In the genomic region with DNA sequence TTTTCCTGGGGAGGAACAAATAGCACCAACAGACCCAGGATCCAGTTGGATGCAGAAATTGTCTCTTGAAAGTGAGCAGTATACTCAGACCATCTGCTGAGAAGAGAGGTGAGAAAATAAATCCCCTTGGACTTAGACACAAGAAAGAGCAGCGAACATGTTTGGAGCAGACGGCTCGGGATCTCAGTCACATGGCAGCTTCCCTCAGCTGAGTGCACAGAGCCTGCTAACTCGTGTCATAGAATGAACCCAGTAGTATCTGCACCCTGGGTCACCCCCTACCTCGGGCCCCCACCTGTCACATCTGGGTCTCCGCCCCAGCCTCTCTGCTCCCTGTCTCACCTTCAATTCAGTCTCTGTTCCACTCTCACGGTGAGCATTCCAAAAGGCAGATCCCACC, we compare ENCODE assay signal across 16 cellular contexts.
DNase-seq lines count a peak whose midpoint lies in the region; ATAC-seq and TF ChIP-seq lines count a peak whose summit lies in the region.
"Had no signal": no experiment of that assay in that cellular context is flagged by ENCODE, and none has a peak within 500 bp of the region (broad histone marks: within the 10 kb centered on the region; RNA-seq: fewer than 3 reads in every experiment).

No MANE protein-coding gene starts in this region.

- no peak for TF ChIP-seq POLR2A in vagina (IDR thresholded peaks at IDR 0.05)

- H3K4me1 ChIP-seq in vagina = no peaks in the 10 kb centered on the region
- H3K4me1 ChIP-seq: HAP-1 had no signal

- DNase-seq in NCI-H524 treated with DMSO at 0.1 percent for 48 hours (lab: John Stamatoyannopoulos, UW) (peak; percentile 32), NCI-H82 treated with DMSO at 0.1 percent for 48 hours (lab: John Stamatoyannopoulos, UW; ENCODE audit: unreplicated experiment) (peak; percentile 8), inferior parietal cortex (ENCODE audit: extremely low spot score) (peak; percentile 34), superior temporal gyrus (ENCODE audit: extremely low spot score) (peak; percentile 19), vagina (ENCODE audit: extremely low spot score in 2 of 2) (no peak)
- DNase-seq in activated CD4-positive, CD25-positive, alpha-beta regulatory T cell treated with anti-CD3 and anti-CD28 coated beads, Interleukin-2, amount 50 U/mL, for 72 hours = no peak
- DNase-seq: C1 segment of cervical spinal cord; Calu3; CD4-positive, alpha-beta memory T cell; COR-L47; DMS53; DMS79 treated with DMSO at 0.1 percent for 48 hours; GF-D8; GOT3 had no signal

- no peak overlapping the region for H3K4me3 ChIP-seq in vagina
- H3K4me3 ChIP-seq: HAP-1 had no signal

- H3K36me3 ChIP-seq in vagina = no peaks in the 10 kb centered on the region
- H3K36me3 ChIP-seq: HAP-1 had no signal

- TF ChIP-seq CTCF in vagina (IDR thresholded peaks at IDR 0.05) = no peak

- no peak for ATAC-seq in esophagus mucosa

- H3K27ac ChIP-seq in vagina = no peak overlapping the region

- no peaks in the 10 kb centered on the region for H3K9me3 ChIP-seq in vagina
- H3K9me3 ChIP-seq: HAP-1 had no signal

- intact Hi-C loops in vagina (cut with DNase I) = no loop called here

- H3K27me3 ChIP-seq in vagina = no peaks in the 10 kb centered on the region

Comparison
In these comparisons a context has a peak if more than half of its experiments do, and no peak if none do; other contexts are left out.
1. DNase-seq: peak in NCI-H524 treated with DMSO at 0.1 percent for 48 hours (single experiment), NCI-H82 treated with DMSO at 0.1 percent for 48 hours (single experiment), inferior parietal cortex (single experiment) and superior temporal gyrus (single experiment); none in activated CD4-positive, CD25-positive, alpha-beta regulatory T cell treated with anti-CD3 and anti-CD28 coated beads, Interleukin-2, amount 50 U/mL, for 72 hours (single experiment) and vagina (0 of 2).